13 cellular contexts compared by ENCODE assay signal in the genomic region with DNA sequence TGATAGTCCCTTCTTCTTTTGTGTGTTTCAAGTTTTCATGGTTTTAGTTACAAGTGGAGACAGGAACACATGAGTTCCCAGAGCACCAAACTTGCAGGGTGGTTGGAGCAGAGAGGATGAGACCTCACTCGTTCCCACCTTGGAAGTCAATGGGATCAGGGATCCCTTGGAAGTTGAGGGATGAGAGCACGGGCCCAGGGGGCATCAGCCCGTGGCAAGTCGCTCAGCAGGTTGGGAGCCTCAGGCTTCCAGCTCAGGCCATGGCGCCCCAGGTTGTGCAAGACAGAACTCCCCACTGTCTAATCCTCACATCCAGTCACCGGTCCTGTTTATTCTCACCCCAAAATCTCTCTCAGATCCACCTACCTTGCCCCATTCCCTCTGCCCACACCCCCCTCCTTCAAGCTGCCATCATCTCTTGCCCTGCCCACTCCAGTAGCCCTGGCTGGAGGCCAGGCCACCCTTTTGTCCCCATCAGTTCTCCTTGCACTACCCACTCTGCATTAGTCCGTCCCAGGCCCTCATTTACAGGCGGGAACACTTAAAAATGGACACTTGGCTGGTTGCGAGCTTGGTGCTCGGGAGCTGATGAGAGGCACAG. TPM values are rescaled to one million over a fixed set of nuclear protein-coding genes. Genes with fewer than 3 reads are reported as not detected.
DNase-seq lines count a peak whose midpoint lies in the region; ATAC-seq, FAIRE-seq and TF ChIP-seq lines count a peak whose summit lies in the region.
"Had no signal": no experiment of that assay in that cellular context is flagged by ENCODE, and none has a peak within 500 bp of the region (broad histone marks: within the 10 kb centered on the region; RNA-seq: fewer than 3 reads in every experiment).

No MANE protein-coding gene starts in this region.

- H4K12ac ChIP-seq in trophoblast cell (ENCODE audit: low read depth, low read length), result no peak overlapping the region

- H3K27me3 ChIP-seq in heart left ventricle (no peaks in the 10 kb centered on the region), endothelial cell of umbilical vein (ENCODE audit: control insufficient read depth in 2 of 2, insufficient read depth in 2 of 2, low read length in 2 of 2) (no peaks in the 10 kb centered on the region), trophoblast cell (ENCODE audit: insufficient read depth, low read length) (no peaks in the 10 kb centered on the region), aorta (ENCODE audit: control insufficient read depth in 1 of 2, insufficient read depth in 2 of 2, low read length in 1 of 2) (no peaks in the 10 kb centered on the region)

- dilution Hi-C loops in endothelial cell of umbilical vein (cut with MboI; ENCODE audit: extremely low pct_ligation_motif_present, low sequenced_read_pairs), result no loop called here

- CTCF ChIA-PET in endothelial cell of umbilical vein (lab: Charles Lee), result interaction anchor here (1.3 to 2.6 kb wide), 4 partner anchors 10 to 547 kb away, joined by 3 to 10 read pairs (median 6); no protein-coding TSS in a partner anchor

- H3K4me3 ChIP-seq in heart left ventricle (no peak overlapping the region), endothelial cell of umbilical vein (replicated peaks in 1 of 3; ENCODE audit: insufficient read depth in 1 of 3, low read depth in 1 of 3, low read length in 3 of 3) (no peak overlapping the region), trophoblast cell (ENCODE audit: low read depth, low read length) (no peak overlapping the region), aorta (ENCODE audit: low read length in 2 of 2) (no peak overlapping the region)

- H3K9me1 ChIP-seq in endothelial cell of umbilical vein (replicated peaks; ENCODE audit: control insufficient read depth, extremely low read depth, insufficient read depth, low read length), result no peaks in the 10 kb centered on the region

- peak overlapping the region; percentile 67 for H2BK12ac ChIP-seq in trophoblast cell (ENCODE audit: low read length)

- H3K23ac ChIP-seq in trophoblast cell (ENCODE audit: low read length), result no peak overlapping the region

- DNase-seq in heart left ventricle (peak in 1 of 5 donors; percentile 52), left ventricle myocardium superior (no peak), endothelial cell of umbilical vein (ENCODE audit: low read depth, low spot score) (no peak), trophoblast cell (no peak), aorta (peak; percentile 33 to 49), endothelial cell (ENCODE audit: low spot score) (no peak), SKM-1 treated with dmso at 0.1 percent for 144 hours (lab: John Stamatoyannopoulos, UW; ENCODE audit: unreplicated experiment) (no peak)
- DNase-seq: effector CD4-positive, alpha-beta T cell; naive thymus-derived CD8-positive, alpha-beta T cell; NCI-H1048; stimulated activated CD8-positive, alpha-beta memory T cell treated with anti-CD3 and anti-CD28 coated beads, Interleukin-4, amount 100 ng/mL, for 48 hours had no signal

- H3K9me3 Mint-ChIP-seq in endothelial cell (ENCODE audit: unreplicated experiment), result no peaks in the 10 kb centered on the region
- H3K9me3 Mint-ChIP-seq: naive thymus-derived CD8-positive, alpha-beta T cell had no signal

- H3K27me3 Mint-ChIP-seq in endothelial cell (ENCODE audit: unreplicated experiment), result peaks cover 6% of the 10 kb centered on the region

- WGBS in heart left ventricle, 4 donors, result 82 to 84% (median 83%) methylated on average over 10 of the region's 10 CpGs
- no CpG with 5 or more reads among the region's 10 CpGs for WGBS in trophoblast cell (ENCODE audit: extremely low coverage, insufficient coverage, insufficient read length)
- WGBS in aorta, 2 donors, result 94 to 96% methylated on average over 10 of the region's 10 CpGs

- BruUV-seq in endothelial cell of umbilical vein (replicated peaks; lab: Mats Ljungman, UMichigan), result no TSS peak

- H2BK5ac ChIP-seq in trophoblast cell (ENCODE audit: low read depth, low read length, poor library complexity), result no peak overlapping the region

- no peak overlapping the region for H4K8ac ChIP-seq in trophoblast cell (ENCODE audit: low read depth, low read length)

- TF ChIP-seq CTCF in heart left ventricle (IDR thresholded peaks at IDR 0.05) (no peak), endothelial cell of umbilical vein (IDR thresholded peaks at IDR 0.05; ENCODE audit: extremely low read depth in 1 of 2, insufficient read depth in 1 of 2, low read depth in 1 of 2, low read length in 2 of 2) (no peak), endothelial cell (IDR thresholded peaks at IDR 0.05; ENCODE audit: unreplicated experiment) (no peak)

- TF ChIP-seq POLR2A in heart left ventricle (IDR thresholded peaks at IDR 0.05) (no peak), endothelial cell of umbilical vein (IDR thresholded peaks at IDR 0.05; ENCODE audit: low read depth, low read length) (no peak)

- peak overlapping the region; percentile 30 for H3K18ac ChIP-seq in trophoblast cell (ENCODE audit: low read length)

- H3K9me3 ChIP-seq in heart left ventricle, result no peaks in the 10 kb centered on the region
- no peaks in the 10 kb centered on the region for H3K9me3 ChIP-seq in endothelial cell of umbilical vein (replicated peaks; ENCODE audit: control insufficient read depth, insufficient read depth, low read length)
- H3K9me3 ChIP-seq in trophoblast cell (ENCODE audit: insufficient read depth, low read depth, low read length), result no peaks in the 10 kb centered on the region
- H3K9me3 ChIP-seq in aorta (ENCODE audit: control insufficient read depth, low read length), result no peaks in the 10 kb centered on the region

- H3K4me3 Mint-ChIP-seq in endothelial cell (ENCODE audit: unreplicated experiment), result no peak overlapping the region
- H3K4me3 Mint-ChIP-seq: naive thymus-derived CD8-positive, alpha-beta T cell had no signal

- ATAC-seq in heart left ventricle, result no peak
- no peak for ATAC-seq in left ventricle myocardium superior
- no peak for ATAC-seq in aorta (ENCODE audit: low FRiP score)
- ATAC-seq in GM18867 (IDR thresholded peaks at IDR 0.05; ENCODE audit: unreplicated experiment), result no peak
- ATAC-seq: naive thymus-derived CD8-positive, alpha-beta T cell had no signal

- no peaks in the 10 kb centered on the region for H3K4me1 Mint-ChIP-seq in endothelial cell (ENCODE audit: unreplicated experiment)

- H3K4me2 ChIP-seq in endothelial cell of umbilical vein (ENCODE audit: insufficient read depth, low read length) (no peak overlapping the region), trophoblast cell (ENCODE audit: low read length) (no peak overlapping the region)

- no peaks in the 10 kb centered on the region for H3K79me2 ChIP-seq in endothelial cell of umbilical vein (ENCODE audit: control insufficient read depth, insufficient read depth, low read length)
- H3K79me2 ChIP-seq in trophoblast cell (ENCODE audit: control insufficient read depth, insufficient read depth, low read length, poor library complexity), result peaks cover 2% of the 10 kb centered on the region

- no peak for FAIRE-seq in endothelial cell of umbilical vein (lab: Jason Lieb, UNC)
- FAIRE-seq: H54 had no signal

- H3K14ac ChIP-seq in trophoblast cell (ENCODE audit: low read length), result peak overlapping the region; percentile 49

- H3K27ac ChIP-seq in heart left ventricle (peak overlapping the region; percentile 70 to 98 (median 91)), endothelial cell of umbilical vein (ENCODE audit: insufficient read depth, low read depth, low read length) (peak overlapping the region; percentile 49), trophoblast cell (ENCODE audit: low read depth, low read length) (no peak overlapping the region), aorta (ENCODE audit: low read depth in 1 of 2, low read length in 2 of 2) (peak overlapping the region in 1 of 2 donors; percentile 37)

- H2AFZ ChIP-seq in endothelial cell of umbilical vein (ENCODE audit: low read depth, low read length), result no peak overlapping the region
- H2AFZ ChIP-seq in trophoblast cell (ENCODE audit: insufficient read depth, low read length, poor library complexity), result peak overlapping the region; percentile 18

- no peaks in the 10 kb centered on the region for H3K36me3 ChIP-seq in heart left ventricle
- no peaks in the 10 kb centered on the region for H3K36me3 ChIP-seq in endothelial cell of umbilical vein (ENCODE audit: control insufficient read depth in 2 of 2, extremely low read depth in 1 of 2, insufficient read depth in 2 of 2, low read length in 2 of 2)
- H3K36me3 ChIP-seq in trophoblast cell (ENCODE audit: control insufficient read depth in 1 of 2, insufficient read depth in 2 of 2, low read length in 2 of 2), result no peaks in the 10 kb centered on the region
- H3K36me3 ChIP-seq in aorta (ENCODE audit: control insufficient read depth in 1 of 2, insufficient read depth in 2 of 2, low read length in 1 of 2), result no peaks in the 10 kb centered on the region

- H3K27ac Mint-ChIP-seq in endothelial cell (ENCODE audit: unreplicated experiment), result no peak overlapping the region

- peaks cover 14% of the 10 kb centered on the region for H3K79me1 ChIP-seq in trophoblast cell (ENCODE audit: low read length)

- H3K36me3 Mint-ChIP-seq in endothelial cell (ENCODE audit: low read depth, unreplicated experiment), result no peaks in the 10 kb centered on the region
- H3K36me3 Mint-ChIP-seq: naive thymus-derived CD8-positive, alpha-beta T cell had no signal

- H4K91ac ChIP-seq in trophoblast cell (ENCODE audit: low read depth, low read length), result peak overlapping the region; percentile 11

- intact Hi-C loops in heart left ventricle (cut with DNase I), result loop anchor here in 3 of 10 donors (5.0 kb wide), 1 partner anchor 37 kb away; the partner anchor contains the start of gene FOSL2 (in 3 of the 3)
- intact Hi-C loops in left ventricle myocardium superior (cut with micrococcal nuclease), result no loop called here
- intact Hi-C loops in endothelial cell of umbilical vein (cut with micrococcal nuclease), result loop anchor here (1.0 kb wide), 1 partner anchor 35 kb away; no protein-coding TSS in a partner anchor
- intact Hi-C loops in aorta (cut with DNase I), result no loop called here

- H3K4ac ChIP-seq in trophoblast cell (ENCODE audit: low read depth, low read length), result no peak overlapping the region

- peak overlapping the region; percentile 35 for H2BK120ac ChIP-seq in trophoblast cell (ENCODE audit: insufficient read depth, low read length, poor library complexity)

- no peaks in the 10 kb centered on the region for H4K20me1 ChIP-seq in endothelial cell of umbilical vein (replicated peaks; ENCODE audit: control insufficient read depth, extremely low read depth, insufficient read depth, low read length)

- H3K9ac ChIP-seq in endothelial cell of umbilical vein (replicated peaks; ENCODE audit: extremely low read depth, insufficient read depth, low read length) (no peak overlapping the region), trophoblast cell (ENCODE audit: low read length) (no peak overlapping the region)

- peak overlapping the region; percentile 48 for H2AK5ac ChIP-seq in trophoblast cell (ENCODE audit: low read length)

- POLR2A ChIA-PET in endothelial cell of umbilical vein (lab: Charles Lee), result interaction anchor here (1.0 to 1.1 kb wide), 3 partner anchors 9 to 37 kb away, joined by 3 to 4 read pairs (median 3); partner anchors contain the start of gene FOSL2

- H3K4me1 ChIP-seq in heart left ventricle (peaks cover 9 to 42% (median 20%) of the 10 kb centered on the region in 12 donors), endothelial cell of umbilical vein (ENCODE audit: control insufficient read depth, extremely low read depth, insufficient read depth, low read length) (peaks cover 29% of the 10 kb centered on the region), trophoblast cell (ENCODE audit: control insufficient read depth in 1 of 2, insufficient read depth in 2 of 2, low read length in 2 of 2) (peaks cover 23 to 27% of the 10 kb centered on the region in 2 experiments), aorta (ENCODE audit: control insufficient read depth in 1 of 2, insufficient read depth in 2 of 2, low read length in 2 of 2) (no peaks in the 10 kb centered on the region)

RNA-seq across cellular contexts. Expression of gene FOSL2, which starts 37.6 kb away (rescaled TPM):
- total RNA-seq in heart left ventricle (100 to 1,000 TPM in 2 of 9 donors, 10 to 100 TPM in 7; 26.2 to 144 (median 50.2) TPM), left ventricle myocardium superior (45.7 TPM), endothelial cell of umbilical vein (83.7 and 85.3 TPM in 2 replicates), aorta (100 to 1,000 TPM; 184 to 260 TPM), endothelial cell (ENCODE audit: unreplicated experiment) (24.4 TPM)
- polyA plus RNA-seq in heart left ventricle (10 to 100 TPM; 15.2 to 66.2 TPM), endothelial cell of umbilical vein (43.9 and 45.2 TPM in 2 replicates), aorta (10 to 100 TPM; 20.0 to 33.2 TPM)
- 36.0 and 46.5 TPM in 2 replicates for polyA plus RNA-seq in endothelial cell of umbilical vein (2011; cell fraction: cytosol; rRNA removed)
- polyA plus RNA-seq in endothelial cell of umbilical vein (2011; cell fraction: nucleus; rRNA removed), result 94.5 and 112 TPM in 2 replicates
- 45.7 and 56.4 TPM in 2 replicates for polyA plus RNA-seq in endothelial cell of umbilical vein (2012)
- 94.9 and 98.0 TPM in 2 replicates for polyA minus RNA-seq in endothelial cell of umbilical vein
- polyA minus RNA-seq in endothelial cell of umbilical vein (2011; cell fraction: cytosol; rRNA and poly(A)+ RNA removed), result 59.2 TPM
- polyA minus RNA-seq in endothelial cell of umbilical vein (2011; cell fraction: nucleus; rRNA and poly(A)+ RNA removed), result 84.0 and 105 TPM in 2 replicates
- polyA plus RNA-seq in trophoblast cell (2013), result 25.9 and 27.5 TPM in 2 replicates

Comparison
In these comparisons a context has a peak if more than half of its experiments do, and no peak if none do; other contexts are left out.
1. DNase-seq: peak in aorta (2 of 2); none in left ventricle myocardium superior (single experiment), endothelial cell of umbilical vein (single experiment), trophoblast cell (0 of 2), endothelial cell (single experiment) and SKM-1 treated with dmso at 0.1 percent for 144 hours (single experiment).